Comparison of ENCODE assay signal across 20 cellular contexts in the genomic region with DNA sequence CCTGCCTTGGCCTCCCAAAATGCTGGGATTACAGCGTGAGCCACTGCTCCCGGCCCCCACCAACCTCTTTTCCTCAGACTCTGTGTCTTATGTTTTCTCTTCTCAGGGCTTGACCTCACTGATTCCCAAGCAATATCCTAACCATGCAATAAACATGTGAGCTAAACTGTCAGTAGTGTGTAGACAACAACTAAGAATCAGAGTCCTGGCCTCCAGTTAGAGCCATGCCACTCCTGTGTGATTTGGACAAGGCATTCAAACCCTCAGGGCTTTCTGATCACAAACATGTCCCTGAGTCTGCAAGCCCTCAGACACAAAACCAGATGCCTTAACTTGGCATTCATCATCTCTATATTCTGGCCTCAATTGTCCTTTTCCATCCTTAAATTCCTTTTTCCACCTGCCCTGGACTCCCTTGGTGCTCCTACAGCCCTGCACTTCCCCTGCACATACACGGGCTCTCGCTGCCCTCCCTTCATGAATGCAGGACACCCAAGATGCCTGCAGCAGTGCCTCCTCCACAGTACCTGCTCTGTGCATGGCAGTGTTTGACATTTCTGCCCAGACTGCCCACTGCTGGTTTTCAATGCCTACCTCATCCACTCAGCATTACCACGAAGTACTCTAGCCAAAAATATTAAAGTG.
A peak's percentile ranks its signal among the peaks of the same experiment; 100 is the strongest.
DNase-seq lines count a peak whose midpoint lies in the region; ATAC-seq and TF ChIP-seq lines count a peak whose summit lies in the region.
"Had no signal": no experiment of that assay in that cellular context is flagged by ENCODE, and none has a peak within 500 bp of the region (broad histone marks: within the 10 kb centered on the region; RNA-seq: fewer than 3 reads in every experiment).

No MANE protein-coding gene starts in this region.

- H4K8ac ChIP-seq in H9 (replicated peaks; ENCODE audit: insufficient read length, low read depth, low read length) (no peak overlapping the region), mesendoderm (ENCODE audit: low read depth, low read length) (no peak overlapping the region)

- no TSS peak for BruUV-seq in PC-3 (replicated peaks; lab: Mats Ljungman, UMichigan)

- ATAC-seq in PC-3: no peak
- ATAC-seq in esophagus mucosa: no peak
- ATAC-seq: CD8-positive, alpha-beta T cell; HCT116 had no signal

- no peaks in the 10 kb centered on the region for H3K79me2 ChIP-seq in H9 (ENCODE audit: insufficient read depth, low read length)
- no peaks in the 10 kb centered on the region for H3K79me2 ChIP-seq in mesendoderm (ENCODE audit: control insufficient read depth, insufficient read depth, low read length)
- no peaks in the 10 kb centered on the region for H3K79me2 ChIP-seq in PC-3 (ENCODE audit: low read length)

- H3K27me3 Mint-ChIP-seq in H9 (ENCODE audit: low read depth) (no peaks in the 10 kb centered on the region; the same call in none of the 2 replicates), osteocyte (ENCODE audit: unreplicated experiment) (peaks cover 6% of the 10 kb centered on the region)

- no peaks in the 10 kb centered on the region for H3K27me3 ChIP-seq in H9 (ENCODE audit: insufficient read depth, low read length)
- H3K27me3 ChIP-seq in esophagus muscularis mucosa: peaks cover 0 to 10% (median 0%) of the 10 kb centered on the region in 4 donors
- H3K27me3 ChIP-seq in mesendoderm (ENCODE audit: insufficient read depth, low read length, poor library complexity): no peaks in the 10 kb centered on the region
- H3K27me3 ChIP-seq in PC-3 (ENCODE audit: low read length): no peaks in the 10 kb centered on the region
- H3K27me3 ChIP-seq: BLaER1 had no signal

- DNase-seq in H9 (no peak), esophagus muscularis mucosa (ENCODE audit: extremely low spot score) (peak; percentile 60), mesendoderm (no peak), osteocyte (ENCODE audit: extremely low spot score, unreplicated experiment) (peak; percentile 34), PC-3 (no peak), EL (no peak)
- DNase-seq: Caco-2; CD4-positive, CD25-positive, alpha-beta regulatory T cell; CD8-positive, alpha-beta T cell; DMS153; DMS79; GF-D8; GOT3; H7 had no signal

- H3K9me2 ChIP-seq in PC-3 (replicated peaks; ENCODE audit: low read length): no peaks in the 10 kb centered on the region

- H3K4ac ChIP-seq in H9 (ENCODE audit: low read depth, low read length): no peak overlapping the region
- no peak overlapping the region for H3K4ac ChIP-seq in mesendoderm (ENCODE audit: low read depth, low read length)

- H2AFZ ChIP-seq in H9 (ENCODE audit: low read length) (no peak overlapping the region), PC-3 (ENCODE audit: low read length) (no peak overlapping the region)

- no peak overlapping the region for H3K23ac ChIP-seq in H9 (ENCODE audit: insufficient read length, low read depth, low read length)
- H3K23ac ChIP-seq in mesendoderm (ENCODE audit: low read length): no peak overlapping the region

- H2BK120ac ChIP-seq in H9 (ENCODE audit: low read depth, low read length, poor library complexity, severe bottlenecking) (no peak overlapping the region), mesendoderm (ENCODE audit: low read depth, low read length) (no peak overlapping the region)

- H3K79me1 ChIP-seq in H9 (ENCODE audit: insufficient read depth, low read depth, low read length, poor library complexity, severe bottlenecking) (no peaks in the 10 kb centered on the region), mesendoderm (ENCODE audit: low read length) (no peaks in the 10 kb centered on the region)

- no peak for TF ChIP-seq POLR2A in esophagus muscularis mucosa (IDR thresholded peaks at IDR 0.05; ENCODE audit: low read depth)

- H2BK5ac ChIP-seq in H9 (ENCODE audit: insufficient read length, low read length) (no peak overlapping the region), mesendoderm (ENCODE audit: low read length) (no peak overlapping the region)

- intact Hi-C loops in esophagus muscularis mucosa (cut with DNase I) (no loop called here), PC-3 (cut with micrococcal nuclease) (no loop called here)

- no peak overlapping the region for H3K4me2 ChIP-seq in H9 (ENCODE audit: insufficient read depth, insufficient read length, low read length)
- H3K4me2 ChIP-seq in mesendoderm (ENCODE audit: low read length): no peak overlapping the region
- H3K4me2 ChIP-seq in PC-3 (ENCODE audit: low read length): no peak overlapping the region
- H3K4me2 ChIP-seq: BLaER1 had no signal

- H3K4me3 ChIP-seq in esophagus muscularis mucosa: no peak overlapping the region
- H3K4me3 ChIP-seq in mesendoderm (ENCODE audit: low read length): no peak overlapping the region
- no peak overlapping the region for H3K4me3 ChIP-seq in PC-3 (ENCODE audit: low read length)
- H3K4me3 ChIP-seq: BLaER1 had no signal

- H3K9me3 Mint-ChIP-seq in H9 (no peaks in the 10 kb centered on the region), osteocyte (ENCODE audit: unreplicated experiment) (no peaks in the 10 kb centered on the region)
- H3K9me3 Mint-ChIP-seq: CD4-positive, CD25-positive, alpha-beta regulatory T cell; CD8-positive, alpha-beta T cell had no signal

- H3K36me3 ChIP-seq in esophagus muscularis mucosa (no peaks in the 10 kb centered on the region), mesendoderm (ENCODE audit: control insufficient read depth, insufficient read depth, low read length) (no peaks in the 10 kb centered on the region), PC-3 (ENCODE audit: low read depth, low read length) (no peaks in the 10 kb centered on the region)
- H3K36me3 ChIP-seq: BLaER1 had no signal

- H3K27ac Mint-ChIP-seq in H9 (no peak overlapping the region), osteocyte (ENCODE audit: unreplicated experiment) (no peak overlapping the region)
- H3K27ac Mint-ChIP-seq: B cell; CD4-positive, CD25-positive, alpha-beta regulatory T cell; CD8-positive, alpha-beta T cell had no signal

- H3K23me2 ChIP-seq in H9 (ENCODE audit: insufficient read length, low read depth, low read length, poor library complexity, severe bottlenecking): no peaks in the 10 kb centered on the region

- H4K5ac ChIP-seq in H9 (ENCODE audit: insufficient read length, low read depth, low read length) (no peak overlapping the region), mesendoderm (ENCODE audit: low read length) (no peak overlapping the region)

- H3K18ac ChIP-seq in H9 (ENCODE audit: insufficient read length, low read depth, low read length) (no peak overlapping the region), mesendoderm (ENCODE audit: low read length) (no peak overlapping the region)

- H3K9me3 ChIP-seq in H9 (ENCODE audit: control insufficient read depth, low read depth, low read length) (no peaks in the 10 kb centered on the region), esophagus muscularis mucosa (no peaks in the 10 kb centered on the region), PC-3 (ENCODE audit: low read length) (no peaks in the 10 kb centered on the region)
- H3K9me3 ChIP-seq: BLaER1, Caco-2 had no signal

- CTCF ChIA-PET in PC-3 (lab: Charles Lee): no interaction called here

- peak overlapping the region; percentile 47; the same call in 1 of the 2 replicates for H3K14ac ChIP-seq in H9 (ENCODE audit: insufficient read depth, low read length)

- H2BK12ac ChIP-seq in H9 (ENCODE audit: insufficient read length, low read depth, low read length): no peak overlapping the region

- no peaks in the 10 kb centered on the region for H3F3A ChIP-seq in PC-3 (ENCODE audit: low read length, unreplicated experiment)

- H2BK20ac ChIP-seq in H9 (ENCODE audit: low read depth, low read length, poor library complexity, severe bottlenecking): no peak overlapping the region

- H3K4me1 ChIP-seq in H9 (ENCODE audit: insufficient read depth, low read length) (no peaks in the 10 kb centered on the region; the same call in 1 of the 2 replicates), esophagus muscularis mucosa (no peaks in the 10 kb centered on the region), mesendoderm (ENCODE audit: control insufficient read depth, low read depth, low read length) (no peaks in the 10 kb centered on the region), PC-3 (ENCODE audit: insufficient read depth, low read length) (no peaks in the 10 kb centered on the region)
- H3K4me1 ChIP-seq: BLaER1, Caco-2 had no signal

- H3K56ac ChIP-seq in H9 (ENCODE audit: insufficient read length, low read depth, low read length): no peak overlapping the region
- H3K56ac ChIP-seq in mesendoderm (ENCODE audit: low read length): peak overlapping the region; percentile 27

- no peaks in the 10 kb centered on the region for H4K20me1 ChIP-seq in H9 (ENCODE audit: control insufficient read depth, insufficient read depth, insufficient read length)
- no peaks in the 10 kb centered on the region for H4K20me1 ChIP-seq in PC-3 (ENCODE audit: low read length)
- H4K20me1 ChIP-seq: BLaER1 had no signal

- no peak for TF ChIP-seq EP300 in esophagus muscularis mucosa (IDR thresholded peaks at IDR 0.05)

- H3K9ac ChIP-seq in H9 (ENCODE audit: extremely low read depth, insufficient read length, low read length) (no peak overlapping the region), mesendoderm (ENCODE audit: low read length) (no peak overlapping the region), PC-3 (ENCODE audit: low read length) (no peak overlapping the region)
- H3K9ac ChIP-seq: BLaER1 had no signal

- no peak overlapping the region for H3K27ac ChIP-seq in H9 (ENCODE audit: insufficient read length, low read depth, low read length)
- H3K27ac ChIP-seq in esophagus muscularis mucosa (replicated peaks in 1 of 4): no peak overlapping the region
- no peak overlapping the region for H3K27ac ChIP-seq in mesendoderm (ENCODE audit: low read depth, low read length)
- H3K27ac ChIP-seq in PC-3 (ENCODE audit: low read length): no peak overlapping the region
- H3K27ac ChIP-seq: 22Rv1, BLaER1, C4-2B had no signal

- no CpG with 5 or more reads among the region's 5 CpGs for WGBS in H9 (ENCODE audit: extremely low coverage, insufficient read length, low lambda C conversion rate)
- 88% methylated on average over 5 of the region's 5 CpGs for WGBS in esophagus muscularis mucosa
- WGBS in mesendoderm (ENCODE audit: extremely low coverage, insufficient coverage, low lambda C conversion rate): no CpG with 5 or more reads among the region's 5 CpGs

- peaks cover 5 to 12% of the 10 kb centered on the region in 2 experiments; a peak in 3 of 4 replicates for H3K4me1 Mint-ChIP-seq in H9
- H3K4me1 Mint-ChIP-seq in osteocyte (ENCODE audit: unreplicated experiment): no peaks in the 10 kb centered on the region
- H3K4me1 Mint-ChIP-seq: B cell; CD4-positive, CD25-positive, alpha-beta regulatory T cell had no signal

- H3T11ph ChIP-seq in H9 (ENCODE audit: low read length): no peak overlapping the region

- no peak overlapping the region for H2AK5ac ChIP-seq in H9 (ENCODE audit: insufficient read length, low read length)
- no peak overlapping the region for H2AK5ac ChIP-seq in mesendoderm (ENCODE audit: low read length)

- H4K91ac ChIP-seq in H9 (ENCODE audit: insufficient read length, low read depth, low read length): no peak overlapping the region

- H3K36me3 Mint-ChIP-seq in H9 (ENCODE audit: insufficient read depth in 1 of 3, low read depth in 3 of 3): no peaks in the 10 kb centered on the region
- H3K36me3 Mint-ChIP-seq in osteocyte (ENCODE audit: unreplicated experiment): no peaks in the 10 kb centered on the region
- H3K36me3 Mint-ChIP-seq: CD4-positive, CD25-positive, alpha-beta regulatory T cell; CD8-positive, alpha-beta T cell had no signal

- TF ChIP-seq CTCF in H9 (conservative IDR thresholded peaks at IDR 0.05) (no peak), esophagus muscularis mucosa (IDR thresholded peaks at IDR 0.05) (no peak), osteocyte (IDR thresholded peaks at IDR 0.05) (no peak), PC-3 (conservative IDR thresholded peaks at IDR 0.05; ENCODE audit: low read depth, low read length) (no peak)

- H2BK15ac ChIP-seq in H9 (ENCODE audit: low read depth, low read length) (no peak overlapping the region), mesendoderm (replicated peaks; ENCODE audit: low read depth) (no peak overlapping the region)

- POLR2A ChIA-PET in PC-3 (lab: Charles Lee; ENCODE audit: unreplicated experiment): no interaction called here

- H3K4me3 Mint-ChIP-seq in H9 (no peak overlapping the region), osteocyte (ENCODE audit: unreplicated experiment) (no peak overlapping the region)
- H3K4me3 Mint-ChIP-seq: B cell; CD4-positive, CD25-positive, alpha-beta regulatory T cell; CD8-positive, alpha-beta T cell had no signal

Comparison
In these comparisons a context has a peak if more than half of its experiments do, and no peak if none do; other contexts are left out.
1. DNase-seq: peak in esophagus muscularis mucosa (single experiment) and osteocyte (single experiment); none in H9 (single experiment), mesendoderm (single experiment), PC-3 (single experiment) and EL (single experiment).